ENCODE assay signal across 8 cellular contexts in genomic region chr6:33185654-33186187, GRCh38. TPM values are rescaled to one million over a fixed set of nuclear protein-coding genes. Genes with fewer than 3 reads are reported as not detected.
"Had no signal": no experiment of that assay in that cellular context is flagged by ENCODE, and none has a peak within 500 bp of the region (broad histone marks: within the 10 kb centered on the region; RNA-seq: fewer than 3 reads in every experiment).

No MANE protein-coding gene starts in this region.

- H3K27ac ChIP-seq: HL-60, KMS-11 had no signal

- H3K4me2 ChIP-seq: KMS-11 had no signal

- FAIRE-seq: K562 had no signal

- DNase-seq: IMR-90, Karpas-422, KBM-7, KG1 had no signal

- ATAC-seq: K562 had no signal

- H3K9ac ChIP-seq: KMS-11 had no signal

- H3K4me3 ChIP-seq: K562 had no signal

RNA-seq across cellular contexts. Expression of gene COL11A2, which starts 6.5 kb away (rescaled TPM):
- polyA plus RNA-seq: IgD-negative memory B cell had no signal
